ENCODE assay signal across 8 cellular contexts in genomic region chr2:3001595-3002184, GRCh38.
DNase-seq lines count a peak whose midpoint lies in the region; ATAC-seq and TF ChIP-seq lines count a peak whose summit lies in the region.
"Had no signal": no experiment of that assay in that cellular context is flagged by ENCODE, and none has a peak within 500 bp of the region (broad histone marks: within the 10 kb centered on the region; RNA-seq: fewer than 3 reads in every experiment).

No MANE protein-coding gene starts in this region.

- H3K4me3 ChIP-seq in epithelial cell of proximal tubule (ENCODE audit: low read depth, low read length) = no peak overlapping the region

- DNase-seq in M059J (ENCODE audit: low read depth) = peak; percentile 22
- DNase-seq in epithelial cell of proximal tubule (ENCODE audit: low read depth) = peak; percentile 1
- DNase-seq in retina = peak; percentile 89
- no peak for DNase-seq in activated CD8-positive, alpha-beta memory T cell treated with anti-CD3 and anti-CD28 coated beads, Interleukin-2, amount 50 U/mL, for 4 hours
- DNase-seq in mesothelial cell of epicardium (ENCODE audit: low spot score in 2 of 2, unreplicated experiment in 2 of 2) = no peak
- DNase-seq: right cardiac atrium had no signal

- peak; percentile 49 for TF ChIP-seq CTCF in epithelial cell of proximal tubule (conservative IDR thresholded peaks at IDR 0.05; ENCODE audit: low read depth, low read length)
- TF ChIP-seq CTCF in mesothelial cell of epicardium (IDR thresholded peaks at IDR 0.05; ENCODE audit: unreplicated experiment) = no peak

- H3K36me3 Mint-ChIP-seq in mesothelial cell of epicardium = no peaks in the 10 kb centered on the region

- no peak overlapping the region for H3K27ac Mint-ChIP-seq in mesothelial cell of epicardium

- no peaks in the 10 kb centered on the region for H3K4me1 Mint-ChIP-seq in mesothelial cell of epicardium

- no peaks in the 10 kb centered on the region for H3K9me3 Mint-ChIP-seq in mesothelial cell of epicardium

- ATAC-seq in GM18858 (IDR thresholded peaks at IDR 0.05; ENCODE audit: unreplicated experiment) = peak; percentile 66
- no peak for ATAC-seq in HG03342 (IDR thresholded peaks at IDR 0.05; ENCODE audit: unreplicated experiment)

- H3K27me3 Mint-ChIP-seq in mesothelial cell of epicardium (ENCODE audit: low read depth) = peaks cover 46% of the 10 kb centered on the region

- H3K4me3 Mint-ChIP-seq in mesothelial cell of epicardium = no peak overlapping the region

Comparison
In these comparisons a context has a peak if more than half of its experiments do, and no peak if none do; other contexts are left out.
1. DNase-seq: peak in M059J (single experiment), epithelial cell of proximal tubule (single experiment) and retina (single experiment); none in activated CD8-positive, alpha-beta memory T cell treated with anti-CD3 and anti-CD28 coated beads, Interleukin-2, amount 50 U/mL, for 4 hours (single experiment) and mesothelial cell of epicardium (0 of 2).